ENCODE assay signal across 8 cellular contexts in the genomic region with DNA sequence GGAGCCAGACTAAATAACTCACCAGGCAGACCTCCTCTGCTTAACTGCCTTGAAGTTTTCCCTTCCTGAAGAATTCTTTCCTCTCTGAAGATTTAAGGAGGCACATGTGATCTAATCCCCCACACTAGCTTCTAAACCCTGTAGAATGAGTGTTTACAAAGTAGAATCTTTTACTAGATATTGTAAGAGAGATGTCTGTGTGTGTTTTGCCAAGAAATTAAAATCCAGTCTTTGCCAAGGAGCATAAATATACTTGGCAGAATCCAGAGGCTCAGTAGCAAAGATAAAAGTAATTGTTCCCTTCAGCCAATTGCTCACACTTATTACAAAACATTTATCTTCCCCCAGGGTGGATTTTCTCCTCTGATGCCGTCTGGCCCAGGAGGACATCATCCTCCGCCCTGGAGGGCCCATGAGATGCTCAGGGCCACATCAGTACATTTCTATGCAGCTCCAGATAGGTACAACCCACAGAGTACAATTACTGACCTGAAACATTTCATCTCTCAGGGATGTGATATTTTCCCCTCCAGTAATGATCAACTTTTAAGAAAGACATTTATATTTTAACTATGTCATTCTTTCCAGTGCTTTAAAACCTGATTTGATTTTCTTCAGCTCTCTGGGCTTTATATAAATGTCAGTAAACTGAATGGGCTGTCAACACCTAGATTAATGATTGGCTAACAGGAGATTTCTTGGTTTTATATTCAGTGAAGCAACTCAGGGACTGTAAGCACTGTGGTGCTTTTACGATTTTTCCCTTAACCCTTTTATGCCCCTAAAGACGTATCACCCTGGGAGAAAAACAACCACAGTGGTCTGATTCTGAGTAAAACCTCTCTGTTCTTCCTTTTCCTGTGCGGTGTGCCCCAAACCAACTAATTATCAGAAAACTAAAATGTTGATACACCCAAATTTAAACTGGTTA. TPM values are rescaled to one million over a fixed set of nuclear protein-coding genes. Genes with fewer than 3 reads are reported as not detected.
DNase-seq lines count a peak whose midpoint lies in the region; ATAC-seq and TF ChIP-seq lines count a peak whose summit lies in the region.
"Had no signal": no experiment of that assay in that cellular context is flagged by ENCODE, and none has a peak within 500 bp of the region (broad histone marks: within the 10 kb centered on the region; RNA-seq: fewer than 3 reads in every experiment).

No MANE protein-coding gene starts in this region.

- TF ChIP-seq CTCF in upper lobe of right lung (IDR thresholded peaks at IDR 0.05): no peak
- no peak for TF ChIP-seq CTCF in WERI-Rb-1 (IDR thresholded peaks at IDR 0.05; ENCODE audit: low read depth, low read length)

- H3K4me1 Mint-ChIP-seq in T-helper 1 cell treated with Interleukin-12 subunit alpha and Interleukin-12 subunit beta and Interleukin-4 antibody, amounts not matched to agents 30 μg/mL and 1 μg/mL, for 36 hours (ENCODE audit: low read depth): peaks cover 69% of the 10 kb centered on the region

- no peak overlapping the region for H3K4me3 ChIP-seq in upper lobe of right lung
- no peak overlapping the region for H3K4me3 ChIP-seq in WERI-Rb-1 (ENCODE audit: low read depth, low read length)
- H3K4me3 ChIP-seq: psoas muscle had no signal

- CTCF ChIA-PET in HEK293T (lab: Yijun Ruan, JAX): no interaction called here

- ATAC-seq in GM18520 (IDR thresholded peaks at IDR 0.05; ENCODE audit: unreplicated experiment) (peak; percentile 66), left ventricle myocardium superior (peak; percentile 50), upper lobe of right lung (peak; percentile 70)

- H3K27me3 Mint-ChIP-seq in T-helper 1 cell treated with Interleukin-12 subunit alpha and Interleukin-12 subunit beta and Interleukin-4 antibody, amounts not matched to agents 30 μg/mL and 1 μg/mL, for 36 hours (ENCODE audit: low read depth): peaks cover 4% of the 10 kb centered on the region

- intact Hi-C loops in left ventricle myocardium superior (cut with micrococcal nuclease): no loop called here
- intact Hi-C loops in upper lobe of right lung (cut with DNase I): no loop called here

- H3K27ac Mint-ChIP-seq in T-helper 1 cell treated with Interleukin-12 subunit alpha and Interleukin-12 subunit beta and Interleukin-4 antibody, amounts not matched to agents 30 μg/mL and 1 μg/mL, for 36 hours: peak overlapping the region; percentile 94

- H3K36me3 Mint-ChIP-seq in T-helper 1 cell treated with Interleukin-12 subunit alpha and Interleukin-12 subunit beta and Interleukin-4 antibody, amounts not matched to agents 30 μg/mL and 1 μg/mL, for 36 hours (ENCODE audit: low read depth): peaks cover 35% of the 10 kb centered on the region

- H3K27me3 ChIP-seq in upper lobe of right lung (no peaks in the 10 kb centered on the region), WERI-Rb-1 (ENCODE audit: insufficient read depth, low read depth, severe bottlenecking) (no peaks in the 10 kb centered on the region)

- DNase-seq in HEK293T (ENCODE audit: extremely low spot score): no peak
- DNase-seq in left ventricle myocardium superior: no peak
- no peak for DNase-seq in upper lobe of right lung
- no peak for DNase-seq in WERI-Rb-1
- no peak for DNase-seq in NCI-H1417 treated with DMSO at 0.1 percent for 48 hours (lab: John Stamatoyannopoulos, UW)
- DNase-seq: psoas muscle had no signal

- H3K9me3 ChIP-seq in upper lobe of right lung: no peaks in the 10 kb centered on the region
- no peaks in the 10 kb centered on the region for H3K9me3 ChIP-seq in WERI-Rb-1 (ENCODE audit: severe bottlenecking)
- H3K9me3 ChIP-seq: psoas muscle had no signal

- POLR2A ChIA-PET in HEK293T (lab: Yijun Ruan, JAX): no interaction called here

- H3K4me1 ChIP-seq in upper lobe of right lung: peaks cover 16% of the 10 kb centered on the region
- H3K4me1 ChIP-seq: psoas muscle had no signal

- H3K27ac ChIP-seq in upper lobe of right lung: peak overlapping the region; percentile 43
- H3K27ac ChIP-seq in WERI-Rb-1: no peak overlapping the region
- H3K27ac ChIP-seq: psoas muscle had no signal

- peak overlapping the region; percentile 75 for H3K4me3 Mint-ChIP-seq in T-helper 1 cell treated with Interleukin-12 subunit alpha and Interleukin-12 subunit beta and Interleukin-4 antibody, amounts not matched to agents 30 μg/mL and 1 μg/mL, for 36 hours

- peaks cover 13% of the 10 kb centered on the region for H3K9me3 Mint-ChIP-seq in T-helper 1 cell treated with Interleukin-12 subunit alpha and Interleukin-12 subunit beta and Interleukin-4 antibody, amounts not matched to agents 30 μg/mL and 1 μg/mL, for 36 hours

- H3K36me3 ChIP-seq in upper lobe of right lung (no peaks in the 10 kb centered on the region), WERI-Rb-1 (no peaks in the 10 kb centered on the region)

TF ChIP-seq in HEK293T, 16 proteins besides CTCF, POLR2A, EP300 and RAD21:
- TF ChIP-seq CTBP1 (IDR thresholded peaks at IDR 0.05; ENCODE audit: borderline replicate concordance) (peak; percentile 71), FOXA1 (IDR thresholded peaks at IDR 0.05) (no peak), FOXK2 (IDR thresholded peaks at IDR 0.05) (no peak)
- TF ChIP-seq, protein P1, sequence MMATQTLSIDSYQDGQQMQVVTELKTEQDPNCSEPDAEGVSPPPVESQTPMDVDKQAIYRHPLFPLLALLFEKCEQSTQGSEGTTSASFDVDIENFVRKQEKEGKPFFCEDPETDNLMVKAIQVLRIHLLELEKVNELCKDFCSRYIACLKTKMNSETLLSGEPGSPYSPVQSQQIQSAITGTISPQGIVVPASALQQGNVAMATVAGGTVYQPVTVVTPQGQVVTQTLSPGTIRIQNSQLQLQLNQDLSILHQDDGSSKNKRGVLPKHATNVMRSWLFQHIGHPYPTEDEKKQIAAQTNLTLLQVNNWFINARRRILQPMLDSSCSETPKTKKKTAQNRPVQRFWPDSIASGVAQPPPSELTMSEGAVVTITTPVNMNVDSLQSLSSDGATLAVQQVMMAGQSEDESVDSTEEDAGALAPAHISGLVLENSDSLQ (IDR thresholded peaks at IDR 0.05): peak; percentile 92
TF ChIP-seq in HEK293T: peak in this region for 2.

RNA-seq across cellular contexts. Expression of a gene that starts 37.7 kb away (rescaled TPM):
- 0.47 TPM for total RNA-seq in left ventricle myocardium superior
- 5.3 TPM for total RNA-seq in upper lobe of right lung
